ENCODE assay signal across 8 cellular contexts in genomic region chr3:125141596-125142417, GRCh38.
A peak's percentile ranks its signal among the peaks of the same experiment; 100 is the strongest.
DNase-seq lines count a peak whose midpoint lies in the region; ATAC-seq and TF ChIP-seq lines count a peak whose summit lies in the region.

No MANE protein-coding gene starts in this region.

- no peaks in the 10 kb centered on the region for H3K27me3 ChIP-seq in upper lobe of right lung

- H3K27me3 Mint-ChIP-seq in activated T-cell treated with anti-CD3 and anti-CD28 coated beads, Interleukin-2, amount 50 U/mL, for 72 hours (ENCODE audit: low read depth): peaks cover 61% of the 10 kb centered on the region

- DNase-seq in GDM1 (lab: John Stamatoyannopoulos, UW) (peak; percentile 13), NCI-H1092 (lab: John Stamatoyannopoulos, UW) (peak; percentile 27), germinal center (ENCODE audit: low spot score) (peak; percentile 71), posterior cingulate gyrus (peak in 7 of 10 donors; percentile 23 to 91 (median 48)), upper lobe of right lung (peak; percentile 85), NCI-H1694 (lab: John Stamatoyannopoulos, UW) (no peak)
- DNase-seq in activated T-cell treated with anti-CD3 and anti-CD28 coated beads, Interleukin-2, amount 50 U/mL, for 72 hours: peak; percentile 88 to 89

- peaks cover 2 to 3% of the 10 kb centered on the region in 2 donors for H3K36me3 Mint-ChIP-seq in activated T-cell treated with anti-CD3 and anti-CD28 coated beads, Interleukin-2, amount 50 U/mL, for 72 hours (ENCODE audit: insufficient read depth in 2 of 2)

- peak overlapping the region; percentile 89 to 90 for H3K4me3 Mint-ChIP-seq in activated T-cell treated with anti-CD3 and anti-CD28 coated beads, Interleukin-2, amount 50 U/mL, for 72 hours

- H3K27ac Mint-ChIP-seq in activated T-cell treated with anti-CD3 and anti-CD28 coated beads, Interleukin-2, amount 50 U/mL, for 72 hours: peak overlapping the region; percentile 77

- peak; percentile 50 for ATAC-seq in GM21717 (IDR thresholded peaks at IDR 0.05; ENCODE audit: unreplicated experiment)
- peak; percentile 85 to 86 for ATAC-seq in activated T-cell treated with anti-CD3 and anti-CD28 coated beads, Interleukin-2, amount 50 U/mL, for 72 hours (replicated peaks in 1 of 2)
- peak; percentile 87 for ATAC-seq in upper lobe of right lung

- no peaks in the 10 kb centered on the region for H3K9me3 Mint-ChIP-seq in activated T-cell treated with anti-CD3 and anti-CD28 coated beads, Interleukin-2, amount 50 U/mL, for 72 hours

- no peaks in the 10 kb centered on the region for H3K36me3 ChIP-seq in upper lobe of right lung

- no peaks in the 10 kb centered on the region for H3K9me3 ChIP-seq in upper lobe of right lung

- H3K4me3 ChIP-seq in upper lobe of right lung: peak overlapping the region; percentile 41

- H3K27ac ChIP-seq in upper lobe of right lung: peak overlapping the region; percentile 70

- peak; percentile 43 for TF ChIP-seq CTCF in upper lobe of right lung (IDR thresholded peaks at IDR 0.05)

- peaks cover 48% of the 10 kb centered on the region for H3K4me1 ChIP-seq in upper lobe of right lung

- H3K4me1 Mint-ChIP-seq in activated T-cell treated with anti-CD3 and anti-CD28 coated beads, Interleukin-2, amount 50 U/mL, for 72 hours (ENCODE audit: low read depth): peaks cover 36% of the 10 kb centered on the region

- intact Hi-C loops in posterior cingulate gyrus (cut with DNase I): loop anchor here (10.0 kb wide), 1 partner anchor 87 kb away; the partner anchor contains the start of gene HEG1
- intact Hi-C loops in upper lobe of right lung (cut with DNase I): loop anchor here (10.0 kb wide), 1 partner anchor 87 kb away; the partner anchor contains the start of gene HEG1
